In genomic region chr1:168145184-168146159, GRCh38 we compare ENCODE assay signal across 8 cellular contexts. TPM values are rescaled to one million over a fixed set of nuclear protein-coding genes. Genes with fewer than 3 reads are reported as not detected.
DNase-seq lines count a peak whose midpoint lies in the region; ATAC-seq and TF ChIP-seq lines count a peak whose summit lies in the region.

No MANE protein-coding gene starts in this region.

- H3K4me1 Mint-ChIP-seq in IgD-negative memory B cell (peaks cover 7 to 21% (median 11%) of the 10 kb centered on the region in 3 donors), natural killer cell (peaks cover 0 to 11% of the 10 kb centered on the region in 2 donors)
- H3K4me1 Mint-ChIP-seq in stimulated activated naive B cell treated with anti-CD40 and anti-IgM and Interleukin-4, amounts not matched to agents 10 μg/mL and 1 μg/mL and 100 μg/mL, for 72 hours: peaks cover 6 to 31% of the 10 kb centered on the region in 2 donors

- no peaks in the 10 kb centered on the region for H3K9me3 Mint-ChIP-seq in IgD-negative memory B cell
- no peaks in the 10 kb centered on the region for H3K9me3 Mint-ChIP-seq in natural killer cell
- no peaks in the 10 kb centered on the region for H3K9me3 Mint-ChIP-seq in stimulated activated naive B cell treated with anti-CD40 and anti-IgM and Interleukin-4, amounts not matched to agents 10 μg/mL and 1 μg/mL and 100 μg/mL, for 72 hours

- intact Hi-C loops in natural killer cell (cut with micrococcal nuclease): no loop called here

- peak overlapping the region in 2 of 3 donors; percentile 32 to 82 for H3K27ac Mint-ChIP-seq in IgD-negative memory B cell
- peak overlapping the region in 1 of 2 donors; percentile 20 for H3K27ac Mint-ChIP-seq in natural killer cell
- peak overlapping the region; percentile 75 for H3K27ac Mint-ChIP-seq in stimulated activated naive B cell treated with anti-CD40 and anti-IgM and Interleukin-4, amounts not matched to agents 10 μg/mL and 1 μg/mL and 100 μg/mL, for 72 hours

- DNase-seq in DMS53 (lab: John Stamatoyannopoulos, UW) (peak; percentile 93), OCI-M2 (lab: John Stamatoyannopoulos, UW; ENCODE audit: unreplicated experiment) (peak; percentile 53), activated T-cell treated with anti-CD3 and anti-CD28 coated beads for 4 hours (peak; percentile 81), natural killer cell (peak; percentile 77)
- peak; percentile 82 for DNase-seq in stimulated activated naive B cell treated with anti-CD40 and anti-IgM and Interleukin-4, amounts not matched to agents 10 μg/mL and 1 μg/mL and 100 μg/mL, for 72 hours

- peak; percentile 89 for TF ChIP-seq CTCF in natural killer cell (IDR thresholded peaks at IDR 0.05)

- peak overlapping the region in 3 of 4 donors; percentile 31 to 84 (median 81) for H3K4me3 Mint-ChIP-seq in IgD-negative memory B cell
- H3K4me3 Mint-ChIP-seq in natural killer cell: no peak overlapping the region
- H3K4me3 Mint-ChIP-seq in stimulated activated naive B cell treated with anti-CD40 and anti-IgM and Interleukin-4, amounts not matched to agents 10 μg/mL and 1 μg/mL and 100 μg/mL, for 72 hours: peak overlapping the region; percentile 71 to 75

- H3K36me3 Mint-ChIP-seq in IgD-negative memory B cell (no peaks in the 10 kb centered on the region), natural killer cell (no peaks in the 10 kb centered on the region)
- H3K36me3 Mint-ChIP-seq in stimulated activated naive B cell treated with anti-CD40 and anti-IgM and Interleukin-4, amounts not matched to agents 10 μg/mL and 1 μg/mL and 100 μg/mL, for 72 hours: no peaks in the 10 kb centered on the region

- H3K27me3 Mint-ChIP-seq in IgD-negative memory B cell: no peaks in the 10 kb centered on the region
- peaks cover 3 to 8% of the 10 kb centered on the region in 2 donors for H3K27me3 Mint-ChIP-seq in natural killer cell (ENCODE audit: low read depth in 2 of 2)
- H3K27me3 Mint-ChIP-seq in stimulated activated naive B cell treated with anti-CD40 and anti-IgM and Interleukin-4, amounts not matched to agents 10 μg/mL and 1 μg/mL and 100 μg/mL, for 72 hours: no peaks in the 10 kb centered on the region

- ATAC-seq in GM21576 (IDR thresholded peaks at IDR 0.05; ENCODE audit: unreplicated experiment): peak; percentile 90
- peak; percentile 92 for ATAC-seq in esophagus mucosa
- ATAC-seq in natural killer cell: peak; percentile 92 to 99 (median 99)
- peak; percentile 99 to 100 for ATAC-seq in stimulated activated naive B cell treated with anti-CD40 and anti-IgM and Interleukin-4, amounts not matched to agents 10 μg/mL and 1 μg/mL and 100 μg/mL, for 72 hours (replicated peaks)

RNA-seq across cellular contexts. Expression of gene GPR161, which starts 8.7 kb away (rescaled TPM):
- not detected for polyA plus RNA-seq in IgD-negative memory B cell
- total RNA-seq in esophagus mucosa: 4.0 TPM
- not detected for total RNA-seq in natural killer cell

RNA-seq across cellular contexts. Expression of gene TIPRL, which starts 33.3 kb away (rescaled TPM):
- 28.5 TPM for polyA plus RNA-seq in IgD-negative memory B cell
- total RNA-seq in esophagus mucosa (30.9 TPM), natural killer cell (10 to 100 TPM; 23.5 to 27.4 (median 25.6) TPM)

Comparison
In these comparisons a context has a peak if more than half of its experiments do, and no peak if none do; other contexts are left out.
1. Peak in every context shown above with its lines: DNase-seq and ATAC-seq.